Comparison of ENCODE assay signal across 33 cellular contexts in the genomic region with DNA sequence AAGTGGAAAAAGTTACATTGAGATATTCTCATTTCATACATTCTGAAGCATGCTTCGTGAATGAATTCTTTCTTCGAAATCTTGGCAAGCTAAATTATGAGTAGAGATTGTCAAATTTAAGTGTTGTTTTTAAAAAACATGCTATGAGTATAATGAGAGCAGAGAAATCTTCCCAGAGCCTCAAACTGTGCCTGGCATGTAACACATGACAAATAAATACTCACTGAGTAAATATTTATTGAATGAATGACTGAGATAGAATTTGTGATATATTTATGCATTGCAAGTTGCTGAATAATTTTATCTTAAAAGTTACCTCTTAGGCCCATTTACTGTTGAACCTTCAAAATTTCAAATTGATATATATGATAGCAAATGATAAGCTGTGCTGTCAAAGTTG.
"Had no signal": no experiment of that assay in that cellular context is flagged by ENCODE, and none has a peak within 500 bp of the region (broad histone marks: within the 10 kb centered on the region; RNA-seq: fewer than 3 reads in every experiment).

No MANE protein-coding gene starts in this region.

- H3K27me3 ChIP-seq: adrenal gland, ascending aorta, body of pancreas, brain microvascular endothelial cell, breast epithelium, cardiac muscle cell had no signal

- H3K9me3 ChIP-seq: adrenal gland, ascending aorta, body of pancreas, breast epithelium had no signal

- H3K36me3 ChIP-seq: adrenal gland, ascending aorta, brain microvascular endothelial cell, breast epithelium, cardiac muscle cell had no signal

- DNase-seq: activated effector memory CD4-positive, alpha-beta T cell treated with anti-CD3 and anti-CD28 coated beads, Interleukin-2, amount 50 U/mL, for 16 hours; activated effector memory CD4-positive, alpha-beta T cell treated with Interleukin-2 at 50 U/mL for 16 hours; activated gamma-delta T cell; activated gamma-delta T cell treated with Interleukin-2 at 50 U/mL for 16 hours; activated naive CD4-positive, alpha-beta T cell; activated naive CD4-positive, alpha-beta T cell treated with anti-CD3 and anti-CD28 coated beads for 36 hours; activated naive CD4-positive, alpha-beta T cell treated with anti-CD3 and anti-CD28 coated beads, Interleukin-2, amount 10 ng/mL, durations not matched to agents 7 days and 5 days; activated naive CD4-positive, alpha-beta T cell treated with anti-CD3 and anti-CD28 coated beads, Interleukin-2, amount 50 U/mL, for 16 hours; activated naive CD4-positive, alpha-beta T cell treated with Interleukin-2 at 50 U/mL for 16 hours; activated naive CD8-positive, alpha-beta T cell treated with anti-CD3 and anti-CD28 coated beads for 36 hours; activated naive CD8-positive, alpha-beta T cell treated with anti-CD3 and anti-CD28 coated beads, Interleukin-2, amount 10 ng/mL, durations not matched to agents 7 days and 5 days; activated naive CD8-positive, alpha-beta T cell treated with anti-CD3 and anti-CD28 coated beads, Interleukin-2, amount 50 U/mL, for 24 hours; activated T-cell treated with anti-CD3 and anti-CD28 coated beads, Interleukin-2, amount 50 U/mL, for 1 hour; activated T-cell treated with anti-CD3 and anti-CD28 coated beads, Interleukin-2, amount 50 U/mL, for 24 hours; activated T-cell treated with anti-CD3 and anti-CD28 coated beads, Interleukin-2, amount 50 U/mL, for 4 hours; activated T-cell treated with anti-CD3 and anti-CD28 coated beads, Interleukin-2, amount 50 U/mL, for 48 hours; activated T-cell treated with anti-CD3 and anti-CD28 coated beads, Interleukin-2, amount 50 U/mL, for 72 hours; adrenal gland; amniotic stem cell; amygdala; anterior cingulate cortex; aorta; body of pancreas; brain microvascular endothelial cell; caudate nucleus; central memory CD4-positive, alpha-beta T cell; cerebellar nuclear complex had no signal

- ATAC-seq: activated naive CD4-positive, alpha-beta T cell treated with anti-CD3 and anti-CD28 coated beads, Interleukin-2, amount 50 U/mL, for 72 hours; activated naive CD8-positive, alpha-beta T cell treated with anti-CD3 and anti-CD28 coated beads, Interleukin-2, amount 50 U/mL, for 24 hours; activated T-cell treated with anti-CD3 and anti-CD28 coated beads, Interleukin-2, amount 50 U/mL, for 4 hours; activated T-cell treated with anti-CD3 and anti-CD28 coated beads, Interleukin-2, amount 50 U/mL, for 72 hours; activated T-helper 17 cell treated with anti-CD3 and anti-CD28 coated beads, Interleukin-2, amount 50 U/mL, for 72 hours; body of pancreas had no signal

- H3K27ac ChIP-seq: adrenal gland, ascending aorta, body of pancreas, brain microvascular endothelial cell, breast epithelium, cardiac muscle cell had no signal

- H3K4me3 ChIP-seq: ascending aorta, body of pancreas, breast epithelium, cardiac muscle cell had no signal

- H3K4me1 ChIP-seq: adrenal gland, ascending aorta, breast epithelium had no signal

- FAIRE-seq: astrocyte had no signal
